ENCODE assay signal across 12 cellular contexts in the genomic region with DNA sequence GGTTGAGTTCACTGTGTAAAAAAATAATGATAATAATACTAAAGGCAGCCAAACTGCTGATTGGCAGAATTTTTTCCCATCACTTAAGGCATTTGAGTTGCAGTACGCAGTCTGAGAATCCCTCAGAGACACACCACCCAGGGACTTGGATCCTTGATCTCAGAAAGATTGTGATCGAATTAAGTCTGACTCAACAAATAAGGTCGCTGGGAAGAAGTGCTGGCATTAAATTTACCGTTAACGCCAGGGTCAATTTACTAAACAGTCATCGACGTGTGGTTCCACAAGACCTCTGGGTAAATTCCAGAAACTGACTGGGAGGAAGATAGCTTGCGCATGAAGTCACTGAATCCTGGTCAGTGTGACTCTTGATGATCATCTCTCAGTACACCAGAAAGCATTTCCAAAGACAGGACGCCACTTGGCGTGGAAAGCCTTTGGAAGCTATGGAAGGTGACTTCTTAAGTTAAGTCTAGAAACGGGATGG. TPM values are rescaled to one million over a fixed set of nuclear protein-coding genes. Genes with fewer than 3 reads are reported as not detected.
A peak's percentile ranks its signal among the peaks of the same experiment; 100 is the strongest.
DNase-seq lines count a peak whose midpoint lies in the region; ATAC-seq and TF ChIP-seq lines count a peak whose summit lies in the region.
"Had no signal": no experiment of that assay in that cellular context is flagged by ENCODE, and none has a peak within 500 bp of the region (broad histone marks: within the 10 kb centered on the region; RNA-seq: fewer than 3 reads in every experiment).

No MANE protein-coding gene starts in this region.

- H3K79me2 ChIP-seq in parathyroid adenoma: no peaks in the 10 kb centered on the region

- H3K9me3 ChIP-seq in parathyroid adenoma (ENCODE audit: control insufficient read depth, low read length): no peaks in the 10 kb centered on the region

- ATAC-seq in left lobe of liver: no peak
- ATAC-seq in HG02642 (IDR thresholded peaks at IDR 0.05; ENCODE audit: poor library complexity, unreplicated experiment): no peak
- ATAC-seq: activated CD8-positive, alpha-beta memory T cell treated with anti-CD3 and anti-CD28 coated beads, Interleukin-2, amount 10 ng/mL, durations not matched to agents 7 days and 5 days had no signal

- H3K27me3 ChIP-seq in parathyroid adenoma (ENCODE audit: control insufficient read depth, insufficient read depth, low read length): no peaks in the 10 kb centered on the region

- no peaks in the 10 kb centered on the region for H3K4me1 ChIP-seq in parathyroid adenoma

- H3K4me2 ChIP-seq in parathyroid adenoma (ENCODE audit: low read length): no peak overlapping the region
- H3K4me2 ChIP-seq: KMS-11 had no signal

- H3K9ac ChIP-seq in parathyroid adenoma: no peak overlapping the region
- H3K9ac ChIP-seq: KMS-11 had no signal

- H2AFZ ChIP-seq in parathyroid adenoma: peak overlapping the region; percentile 41

- peak; percentile 87 for DNase-seq in AG10803 (ENCODE audit: low read depth)
- DNase-seq in RPMI7951 (ENCODE audit: low read depth): peak; percentile 97
- DNase-seq in fibroblast of pulmonary artery (ENCODE audit: low read depth): peak; percentile 90
- no peak for DNase-seq in left lobe of liver (ENCODE audit: low spot score)
- DNase-seq in stimulated activated naive CD4-positive, alpha-beta T cell treated with Interleukin-2 at 50 U/mL for 16 hours (lab: John Stamatoyannopoulos, UW): no peak
- no peak for DNase-seq in stimulated activated CD4-positive, alpha-beta T cell treated with anti-CD3 and anti-CD28 coated beads, Interleukin-2, amount 100 ng/mL, for 48 hours
- DNase-seq: activated CD8-positive, alpha-beta memory T cell treated with anti-CD3 and anti-CD28 coated beads, Interleukin-2, amount 10 ng/mL, durations not matched to agents 7 days and 5 days; CD4-positive, alpha-beta T cell; NCI-H2107 had no signal

- no peak overlapping the region for H3K4me3 ChIP-seq in AG10803 (ENCODE audit: low read length)
- H3K4me3 ChIP-seq in fibroblast of pulmonary artery (replicated peaks; ENCODE audit: low read depth, low read length): no peak overlapping the region
- H3K4me3 ChIP-seq in parathyroid adenoma (ENCODE audit: low read depth, low read length): no peak overlapping the region

- H3K36me3 ChIP-seq in parathyroid adenoma (ENCODE audit: control insufficient read depth, insufficient read depth, low read length): no peaks in the 10 kb centered on the region

- no peak for TF ChIP-seq CTCF in AG10803 (conservative IDR thresholded peaks at IDR 0.05; ENCODE audit: low read length)
- no peak for TF ChIP-seq CTCF in fibroblast of pulmonary artery (IDR thresholded peaks at IDR 0.05; ENCODE audit: low read length, missing control alignments)
- no peak for TF ChIP-seq CTCF in parathyroid adenoma (IDR thresholded peaks at IDR 0.05)

- no peak overlapping the region for H3K27ac ChIP-seq in parathyroid adenoma
- H3K27ac ChIP-seq: KMS-11 had no signal

RNA-seq across cellular contexts. Expression of a gene that starts 48.3 kb away (rescaled TPM):
- total RNA-seq in RPMI7951 (2014; rRNA removed; shearing (Covaris generic)): under 0.01 TPM in 2 replicates
- 42.9 TPM for total RNA-seq in left lobe of liver
- total RNA-seq: activated CD8-positive, alpha-beta memory T cell treated with anti-CD3 and anti-CD28 coated beads, Interleukin-2, amount 10 ng/mL, durations not matched to agents 7 days and 5 days; CD4-positive, alpha-beta T cell had no signal

Comparison
In these comparisons a context has a peak if more than half of its experiments do, and no peak if none do; other contexts are left out.
1. DNase-seq: peak in AG10803 (single experiment), RPMI7951 (single experiment) and fibroblast of pulmonary artery (single experiment); none in left lobe of liver (single experiment), stimulated activated naive CD4-positive, alpha-beta T cell treated with Interleukin-2 at 50 U/mL for 16 hours (single experiment) and stimulated activated CD4-positive, alpha-beta T cell treated with anti-CD3 and anti-CD28 coated beads, Interleukin-2, amount 100 ng/mL, for 48 hours (0 of 2).
2. RNA of a gene that starts 48.3 kb away (total RNA-seq): 42.9 TPM in left lobe of liver (single experiment); under 0.01 TPM in RPMI7951; every median in the first group is over 10 times any median in the second.